Comparison of ENCODE assay signal across 8 cellular contexts in the genomic region with DNA sequence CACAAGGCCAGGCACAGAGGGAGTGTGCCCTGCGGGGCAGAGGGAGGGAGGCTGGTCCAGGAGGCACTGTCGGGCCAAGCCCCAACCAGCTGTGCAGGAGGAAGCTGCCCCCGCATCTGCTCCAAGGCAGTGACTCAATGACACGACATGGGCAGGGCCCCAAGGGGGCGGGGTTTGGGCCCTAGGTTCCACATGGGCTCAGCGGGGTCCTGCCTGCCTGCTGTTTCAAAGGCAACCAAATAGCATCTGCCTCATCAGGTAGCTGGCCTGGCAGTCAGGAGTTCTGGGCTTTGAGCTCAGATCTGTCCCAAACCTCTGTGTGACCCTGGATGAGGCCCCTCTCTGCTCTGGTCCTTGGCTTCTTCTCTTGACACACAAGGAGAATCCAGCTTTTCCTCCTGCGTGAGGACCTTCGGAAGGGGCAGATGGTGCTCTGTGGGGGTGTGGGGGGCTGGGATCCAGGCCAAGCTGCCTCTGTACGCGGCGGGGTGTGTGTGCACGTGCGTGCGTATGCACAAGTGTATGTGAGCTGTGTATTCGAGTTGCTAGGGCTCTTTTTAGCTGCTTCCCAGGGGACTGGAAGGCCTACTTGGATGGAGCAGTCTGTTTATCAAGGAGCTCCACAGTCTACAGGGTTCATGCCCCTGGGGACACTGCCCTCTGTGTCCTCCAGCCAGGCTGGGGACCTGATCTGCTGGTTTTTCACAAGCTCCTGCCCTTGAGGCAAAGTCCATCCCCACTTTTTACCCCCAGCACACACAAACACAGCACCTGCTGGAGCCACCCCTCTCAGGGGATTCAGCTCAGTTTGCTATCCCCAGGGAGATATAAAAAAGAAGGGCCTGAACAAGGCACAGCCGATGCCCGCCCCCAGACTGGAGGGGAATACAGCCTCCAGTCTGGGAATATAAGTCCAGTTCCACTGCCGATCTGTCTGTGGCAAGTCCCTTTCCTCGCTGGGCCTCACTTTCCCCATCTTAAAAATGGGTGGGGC.
DNase-seq lines count a peak whose midpoint lies in the region; ATAC-seq and TF ChIP-seq lines count a peak whose summit lies in the region.

No MANE protein-coding gene starts in this region.

- peak overlapping the region; percentile 65 for H3K27ac ChIP-seq in AG04450 (ENCODE audit: low read depth, low read length)

- H3K4me3 Mint-ChIP-seq in activated naive CD8-positive, alpha-beta T cell treated with anti-CD3 and anti-CD28 coated beads, Interleukin-2, amount 10 ng/mL, durations not matched to agents 7 days and 5 days: no peak overlapping the region

- no peaks in the 10 kb centered on the region for H3K9me3 ChIP-seq in AG04450 (ENCODE audit: control insufficient read depth, insufficient read depth, low read length)
- no peaks in the 10 kb centered on the region for H3K9me3 ChIP-seq in NT2/D1 (ENCODE audit: insufficient read depth, low read length)

- no peaks in the 10 kb centered on the region for H3K9me3 Mint-ChIP-seq in activated naive CD8-positive, alpha-beta T cell treated with anti-CD3 and anti-CD28 coated beads, Interleukin-2, amount 10 ng/mL, durations not matched to agents 7 days and 5 days

- H3K4me3 ChIP-seq in AG04450 (ENCODE audit: low read depth, low read length): no peak overlapping the region
- H3K4me3 ChIP-seq in NT2/D1 (ENCODE audit: insufficient read length, low read depth): no peak overlapping the region

- H3K4me1 ChIP-seq in NT2/D1 (ENCODE audit: insufficient read depth, insufficient read length): peaks cover 29% of the 10 kb centered on the region

- DNase-seq in AG04450 (ENCODE audit: low read depth, low spot score) (no peak), NT2/D1 (ENCODE audit: low read depth, low spot score) (no peak), iPS-NIHi7 (ENCODE audit: extremely low spot score) (peak; percentile 85)
- no peak for DNase-seq in activated naive CD8-positive, alpha-beta T cell treated with anti-CD3 and anti-CD28 coated beads, Interleukin-2, amount 10 ng/mL, durations not matched to agents 7 days and 5 days
- peak in 2 of 3 experiments; percentile 17 to 73 for DNase-seq in stimulated activated CD4-positive, alpha-beta T cell treated with anti-CD3 and anti-CD28 coated beads, TNF-alpha, amount 100 ng/mL, for 24 hours (ENCODE audit: low read depth in 3 of 3)

- no peak for TF ChIP-seq CTCF in AG04450 (IDR thresholded peaks at IDR 0.05; ENCODE audit: low read depth, low read length)

- peaks cover 3% of the 10 kb centered on the region for H3K4me1 Mint-ChIP-seq in activated naive CD8-positive, alpha-beta T cell treated with anti-CD3 and anti-CD28 coated beads, Interleukin-2, amount 10 ng/mL, durations not matched to agents 7 days and 5 days

- H3K36me3 Mint-ChIP-seq in activated naive CD8-positive, alpha-beta T cell treated with anti-CD3 and anti-CD28 coated beads, Interleukin-2, amount 10 ng/mL, durations not matched to agents 7 days and 5 days: no peaks in the 10 kb centered on the region

- POLR2A ChIA-PET in AG04450 (lab: Yijun Ruan, JAX): interaction anchor here (0.6 to 1.4 kb wide), 5 partner anchors 9 to 53 kb away, joined by 3 to 8 read pairs (median 4); no protein-coding TSS in a partner anchor
- POLR2A ChIA-PET in activated naive CD8-positive, alpha-beta T cell treated with anti-CD3 and anti-CD28 coated beads, Interleukin-2, amount 10 ng/mL, durations not matched to agents 7 days and 5 days (lab: Charles Lee): no interaction called here

- H3K9ac ChIP-seq in NT2/D1 (ENCODE audit: insufficient read length, low read depth): peak overlapping the region; percentile 22

- peak; percentile 93 for ATAC-seq in GM18868 (IDR thresholded peaks at IDR 0.05; ENCODE audit: unreplicated experiment)
- ATAC-seq in HG03354 (IDR thresholded peaks at IDR 0.05; ENCODE audit: poor library complexity, severe bottlenecking, unreplicated experiment): peak; percentile 76
- ATAC-seq in activated naive CD8-positive, alpha-beta T cell treated with anti-CD3 and anti-CD28 coated beads, Interleukin-2, amount 10 ng/mL, durations not matched to agents 7 days and 5 days (ENCODE audit: low read depth): peak; percentile 62
- no peak for ATAC-seq in HG02840 (IDR thresholded peaks at IDR 0.05; ENCODE audit: low FRiP score, unreplicated experiment)

- CTCF ChIA-PET in AG04450 (lab: Charles Lee): interaction anchor here (0.9 to 24.3 kb wide), 4 partner anchors 11 to 54 kb away, joined by 3 to 767 read pairs (median 5); no protein-coding TSS in a partner anchor

- H3K27me3 ChIP-seq in AG04450 (ENCODE audit: control insufficient read depth, insufficient read depth, low read length) (no peaks in the 10 kb centered on the region), NT2/D1 (ENCODE audit: insufficient read depth, insufficient read length) (no peaks in the 10 kb centered on the region)

- H3K27me3 Mint-ChIP-seq in activated naive CD8-positive, alpha-beta T cell treated with anti-CD3 and anti-CD28 coated beads, Interleukin-2, amount 10 ng/mL, durations not matched to agents 7 days and 5 days: no peaks in the 10 kb centered on the region

- peak overlapping the region; percentile 34 for H3K27ac Mint-ChIP-seq in activated naive CD8-positive, alpha-beta T cell treated with anti-CD3 and anti-CD28 coated beads, Interleukin-2, amount 10 ng/mL, durations not matched to agents 7 days and 5 days

- peaks cover 13% of the 10 kb centered on the region for H3K36me3 ChIP-seq in NT2/D1 (ENCODE audit: insufficient read depth, insufficient read length, low read length)

Comparison
In these comparisons a context has a peak if more than half of its experiments do, and no peak if none do; other contexts are left out.
1. DNase-seq: peak in iPS-NIHi7 (single experiment) and stimulated activated CD4-positive, alpha-beta T cell treated with anti-CD3 and anti-CD28 coated beads, TNF-alpha, amount 100 ng/mL, for 24 hours (2 of 3); none in AG04450 (single experiment), NT2/D1 (single experiment) and activated naive CD8-positive, alpha-beta T cell treated with anti-CD3 and anti-CD28 coated beads, Interleukin-2, amount 10 ng/mL, durations not matched to agents 7 days and 5 days (single experiment).